16 cellular contexts compared by ENCODE assay signal in genomic region chr1:68136187-68136586, GRCh38.
"Had no signal": no experiment of that assay in that cellular context is flagged by ENCODE, and none has a peak within 500 bp of the region (broad histone marks: within the 10 kb centered on the region; RNA-seq: fewer than 3 reads in every experiment).

No MANE protein-coding gene starts in this region.

- H3K4me3 Mint-ChIP-seq: activated naive CD8-positive, alpha-beta T cell; activated T-cell treated with anti-CD3 and anti-CD28 coated beads, Interleukin-2, amount 50 U/mL, for 24 hours; mesothelial cell of epicardium; stimulated activated naive CD8-positive, alpha-beta T cell treated with anti-CD3 and anti-CD28 coated beads, Interleukin-15, Interleukin-2, amounts not matched to agents 100 ng/mL and 50 ng/mL, for 24 hours had no signal

- H3K27me3 ChIP-seq: dorsolateral prefrontal cortex, esophagus squamous epithelium, gastrocnemius medialis, hepatocyte, upper lobe of left lung had no signal

- H3K9me3 Mint-ChIP-seq: activated T-cell treated with anti-CD3 and anti-CD28 coated beads, Interleukin-2, amount 50 U/mL, for 24 hours; mesothelial cell of epicardium; stimulated activated naive CD8-positive, alpha-beta T cell treated with anti-CD3 and anti-CD28 coated beads, Interleukin-15, Interleukin-2, amounts not matched to agents 100 ng/mL and 50 ng/mL, for 24 hours had no signal

- H3K36me3 Mint-ChIP-seq: activated naive CD8-positive, alpha-beta T cell had no signal

- ATAC-seq: gastrocnemius medialis had no signal

- H3K27ac ChIP-seq: dorsolateral prefrontal cortex, esophagus squamous epithelium, gastrocnemius medialis, hepatocyte, parathyroid adenoma, upper lobe of left lung had no signal

- H3K27me3 Mint-ChIP-seq: stimulated activated naive CD8-positive, alpha-beta T cell treated with anti-CD3 and anti-CD28 coated beads, Interleukin-15, Interleukin-2, amounts not matched to agents 100 ng/mL and 50 ng/mL, for 24 hours had no signal

- DNase-seq: activated gamma-delta T cell; activated T-cell treated with anti-CD3 and anti-CD28 coated beads, Interleukin-2, amount 50 U/mL, for 24 hours; amygdala; dorsolateral prefrontal cortex; esophagus squamous epithelium; gastrocnemius medialis; retina; stimulated activated CD4-positive, alpha-beta T cell treated with anti-CD3 and anti-CD28 coated beads, Interleukin-15, amount 100 ng/mL, for 24 hours; stimulated activated CD4-positive, alpha-beta T cell treated with anti-CD3 and anti-CD28 coated beads, Interleukin-4, amount 100 ng/mL, for 24 hours; T-helper 2 cell; upper lobe of left lung had no signal

- H3K27ac Mint-ChIP-seq: activated naive CD8-positive, alpha-beta T cell; activated T-cell treated with anti-CD3 and anti-CD28 coated beads, Interleukin-2, amount 50 U/mL, for 24 hours; mesothelial cell of epicardium; stimulated activated naive CD8-positive, alpha-beta T cell treated with anti-CD3 and anti-CD28 coated beads, Interleukin-15, Interleukin-2, amounts not matched to agents 100 ng/mL and 50 ng/mL, for 24 hours had no signal

- H3K4me3 ChIP-seq: dorsolateral prefrontal cortex, esophagus squamous epithelium, gastrocnemius medialis, hepatocyte, upper lobe of left lung had no signal
